In the genomic region with DNA sequence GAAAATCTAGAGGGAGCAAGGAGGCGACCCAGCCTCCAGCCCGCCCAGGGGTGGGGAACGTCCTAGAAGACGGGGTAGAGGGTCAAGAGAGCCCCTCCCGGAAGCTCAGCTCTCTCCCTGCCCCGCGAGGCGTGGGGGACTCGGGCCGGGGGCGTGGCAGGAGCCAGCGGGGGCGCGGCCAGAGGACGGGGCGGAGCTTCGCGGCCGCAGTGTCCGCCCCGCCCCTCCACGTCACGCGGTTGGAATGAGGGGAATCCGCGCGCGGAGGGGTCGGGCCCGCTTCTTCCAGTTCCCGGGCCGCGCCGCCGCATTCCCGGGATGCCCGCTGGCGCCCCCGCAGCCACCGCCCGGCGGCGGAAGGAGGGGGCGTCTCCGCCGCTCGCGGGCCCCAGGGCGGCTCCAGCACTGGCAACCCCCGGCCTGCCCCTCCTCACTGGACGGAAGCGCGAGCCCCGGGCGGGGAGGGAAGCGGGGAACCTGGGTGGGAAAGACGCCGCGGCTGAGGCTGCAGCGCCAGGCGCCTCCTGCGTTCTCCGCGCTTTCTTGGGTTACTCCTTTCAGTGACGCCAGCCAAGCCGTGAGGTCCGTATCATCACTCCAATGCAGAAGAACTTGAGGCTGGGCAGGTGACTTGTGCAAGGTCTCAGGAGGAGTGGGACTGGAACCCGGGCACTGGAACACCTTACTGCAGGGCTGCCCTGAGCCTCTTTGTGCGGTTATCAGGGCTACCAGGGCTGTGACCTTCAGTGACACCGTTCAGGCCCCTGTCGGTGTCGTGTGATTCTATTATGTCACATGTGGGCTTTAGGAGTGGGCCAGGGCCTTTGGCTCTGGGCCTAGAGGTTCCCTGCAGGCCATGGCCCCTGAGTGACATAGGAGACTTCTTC, we compare ENCODE assay signal across 1 cellular context.
TF ChIP-seq lines count a peak whose summit lies in the region.

No MANE protein-coding gene starts in this region.

TF ChIP-seq in HEK293, 187 proteins besides CTCF, POLR2A, EP300 and RAD21 (continued from another document and continues in another):
- TF ChIP-seq, protein P1, sequence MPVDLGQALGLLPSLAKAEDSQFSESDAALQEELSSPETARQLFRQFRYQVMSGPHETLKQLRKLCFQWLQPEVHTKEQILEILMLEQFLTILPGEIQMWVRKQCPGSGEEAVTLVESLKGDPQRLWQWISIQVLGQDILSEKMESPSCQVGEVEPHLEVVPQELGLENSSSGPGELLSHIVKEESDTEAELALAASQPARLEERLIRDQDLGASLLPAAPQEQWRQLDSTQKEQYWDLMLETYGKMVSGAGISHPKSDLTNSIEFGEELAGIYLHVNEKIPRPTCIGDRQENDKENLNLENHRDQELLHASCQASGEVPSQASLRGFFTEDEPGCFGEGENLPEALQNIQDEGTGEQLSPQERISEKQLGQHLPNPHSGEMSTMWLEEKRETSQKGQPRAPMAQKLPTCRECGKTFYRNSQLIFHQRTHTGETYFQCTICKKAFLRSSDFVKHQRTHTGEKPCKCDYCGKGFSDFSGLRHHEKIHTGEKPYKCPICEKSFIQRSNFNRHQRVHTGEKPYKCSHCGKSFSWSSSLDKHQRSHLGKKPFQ (tag by site-specific recombination; IDR thresholded peaks at IDR 0.05), result no peak
- TF ChIP-seq ZNF785 (tag by site-specific recombination; IDR thresholded peaks at IDR 0.05) (no peak), ZNF658 (tag by site-specific recombination; IDR thresholded peaks at IDR 0.05) (no peak), ZNF701 (tag by site-specific recombination; IDR thresholded peaks at IDR 0.05) (no peak), ZNF426 (tag by site-specific recombination; IDR thresholded peaks at IDR 0.05) (no peak), GFI1B (tag by site-specific recombination; IDR thresholded peaks at IDR 0.05) (no peak), ZNF629 (tag by site-specific recombination; IDR thresholded peaks at IDR 0.05) (no peak), ZNF571 (tag by site-specific recombination; IDR thresholded peaks at IDR 0.05) (no peak), GLIS1 (tag by site-specific recombination; IDR thresholded peaks at IDR 0.05) (peak; percentile 38), ZNF133 (tag by site-specific recombination; IDR thresholded peaks at IDR 0.05) (no peak), ZNF544 (tag by site-specific recombination; IDR thresholded peaks at IDR 0.05) (no peak), ZBTB48 (tag by site-specific recombination; IDR thresholded peaks at IDR 0.05) (no peak), MEIS1 (CRISPR knock-in tag; IDR thresholded peaks at IDR 0.05; ENCODE audit: borderline replicate concordance) (no peak), ZNF239 (tag by site-specific recombination; IDR thresholded peaks at IDR 0.05) (no peak), ZNF677 (tag by site-specific recombination; IDR thresholded peaks at IDR 0.05) (no peak), ZNF514 (tag by site-specific recombination; IDR thresholded peaks at IDR 0.05) (no peak), GLI4 (tag by site-specific recombination; IDR thresholded peaks at IDR 0.05) (no peak), ZBTB21 (tag by site-specific recombination; IDR thresholded peaks at IDR 0.05) (no peak), ZNF157 (tag by site-specific recombination; IDR thresholded peaks at IDR 0.05) (no peak), ZNF121 (tag by site-specific recombination; IDR thresholded peaks at IDR 0.05) (no peak), ZNF324 (tag by site-specific recombination; IDR thresholded peaks at IDR 0.05) (no peak), ZNF548 (tag by site-specific recombination; IDR thresholded peaks at IDR 0.05) (no peak), ZNF777 (tag by site-specific recombination; IDR thresholded peaks at IDR 0.05; ENCODE audit: borderline replicate concordance) (no peak), KLF10 (tag by site-specific recombination; IDR thresholded peaks at IDR 0.05) (peak; percentile 99), ZSCAN23 (tag by site-specific recombination; IDR thresholded peaks at IDR 0.05) (no peak), ZNF335 (tag by site-specific recombination; conservative IDR thresholded peaks at IDR 0.05) (peak; percentile 53; the same call in 1 of the 2 replicates), ZNF600 (tag by site-specific recombination; IDR thresholded peaks at IDR 0.05) (peak; percentile 92), ZNF311 (tag by site-specific recombination; IDR thresholded peaks at IDR 0.05; ENCODE audit: borderline replicate concordance) (no peak), ZNF660 (tag by site-specific recombination; IDR thresholded peaks at IDR 0.05) (0 out of 2 replicates have a peak, but pooled peaks have one; percentile 68), SETDB1 (IDR thresholded peaks at IDR 0.05; ENCODE audit: insufficient read length, low read length) (no peak), ZNF596 (tag by site-specific recombination; IDR thresholded peaks at IDR 0.05) (0 out of 2 replicates have a peak, but pooled peaks have one; percentile 33), TCF7L2 (IDR thresholded peaks at IDR 0.05; ENCODE audit: borderline replicate concordance, low read depth, low read length) (no peak), ZNF654 (tag by site-specific recombination; IDR thresholded peaks at IDR 0.05; ENCODE audit: low read depth) (no peak), HOXA7 (CRISPR knock-in tag; IDR thresholded peaks at IDR 0.05; ENCODE audit: borderline replicate concordance) (no peak), ZBTB1 (tag by site-specific recombination; IDR thresholded peaks at IDR 0.05) (no peak), OVOL3 (tag by site-specific recombination; IDR thresholded peaks at IDR 0.05) (no peak), GLI2 (tag by site-specific recombination; IDR thresholded peaks at IDR 0.05; ENCODE audit: borderline replicate concordance, low read depth) (no peak), ZNF561 (tag by site-specific recombination; IDR thresholded peaks at IDR 0.05; ENCODE audit: borderline replicate concordance) (peak; percentile 87; the same call in 1 of the 2 replicates), ZNF114 (tag by site-specific recombination; IDR thresholded peaks at IDR 0.05) (no peak)
- TF ChIP-seq, protein P2, sequence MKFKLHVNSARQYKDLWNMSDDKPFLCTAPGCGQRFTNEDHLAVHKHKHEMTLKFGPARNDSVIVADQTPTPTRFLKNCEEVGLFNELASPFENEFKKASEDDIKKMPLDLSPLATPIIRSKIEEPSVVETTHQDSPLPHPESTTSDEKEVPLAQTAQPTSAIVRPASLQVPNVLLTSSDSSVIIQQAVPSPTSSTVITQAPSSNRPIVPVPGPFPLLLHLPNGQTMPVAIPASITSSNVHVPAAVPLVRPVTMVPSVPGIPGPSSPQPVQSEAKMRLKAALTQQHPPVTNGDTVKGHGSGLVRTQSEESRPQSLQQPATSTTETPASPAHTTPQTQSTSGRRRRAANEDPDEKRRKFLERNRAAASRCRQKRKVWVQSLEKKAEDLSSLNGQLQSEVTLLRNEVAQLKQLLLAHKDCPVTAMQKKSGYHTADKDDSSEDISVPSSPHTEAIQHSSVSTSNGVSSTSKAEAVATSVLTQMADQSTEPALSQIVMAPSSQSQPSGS (tag by site-specific recombination; IDR thresholded peaks at IDR 0.05; ENCODE audit: low read depth), result no peak
- TF ChIP-seq, protein P3, sequence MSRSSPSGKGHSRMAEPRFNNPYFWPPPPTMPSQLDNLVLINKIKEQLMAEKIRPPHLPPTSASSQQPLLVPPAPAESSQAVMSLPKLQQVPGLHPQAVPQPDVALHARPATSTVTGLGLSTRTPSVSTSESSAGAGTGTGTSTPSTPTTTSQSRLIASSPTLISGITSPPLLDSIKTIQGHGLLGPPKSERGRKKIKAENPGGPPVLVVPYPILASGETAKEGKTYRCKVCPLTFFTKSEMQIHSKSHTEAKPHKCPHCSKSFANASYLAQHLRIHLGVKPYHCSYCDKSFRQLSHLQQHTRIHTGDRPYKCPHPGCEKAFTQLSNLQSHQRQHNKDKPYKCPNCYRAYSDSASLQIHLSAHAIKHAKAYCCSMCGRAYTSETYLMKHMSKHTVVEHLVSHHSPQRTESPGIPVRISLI (tag by site-specific recombination; IDR thresholded peaks at IDR 0.05), result no peak
- TF ChIP-seq, protein P4, sequence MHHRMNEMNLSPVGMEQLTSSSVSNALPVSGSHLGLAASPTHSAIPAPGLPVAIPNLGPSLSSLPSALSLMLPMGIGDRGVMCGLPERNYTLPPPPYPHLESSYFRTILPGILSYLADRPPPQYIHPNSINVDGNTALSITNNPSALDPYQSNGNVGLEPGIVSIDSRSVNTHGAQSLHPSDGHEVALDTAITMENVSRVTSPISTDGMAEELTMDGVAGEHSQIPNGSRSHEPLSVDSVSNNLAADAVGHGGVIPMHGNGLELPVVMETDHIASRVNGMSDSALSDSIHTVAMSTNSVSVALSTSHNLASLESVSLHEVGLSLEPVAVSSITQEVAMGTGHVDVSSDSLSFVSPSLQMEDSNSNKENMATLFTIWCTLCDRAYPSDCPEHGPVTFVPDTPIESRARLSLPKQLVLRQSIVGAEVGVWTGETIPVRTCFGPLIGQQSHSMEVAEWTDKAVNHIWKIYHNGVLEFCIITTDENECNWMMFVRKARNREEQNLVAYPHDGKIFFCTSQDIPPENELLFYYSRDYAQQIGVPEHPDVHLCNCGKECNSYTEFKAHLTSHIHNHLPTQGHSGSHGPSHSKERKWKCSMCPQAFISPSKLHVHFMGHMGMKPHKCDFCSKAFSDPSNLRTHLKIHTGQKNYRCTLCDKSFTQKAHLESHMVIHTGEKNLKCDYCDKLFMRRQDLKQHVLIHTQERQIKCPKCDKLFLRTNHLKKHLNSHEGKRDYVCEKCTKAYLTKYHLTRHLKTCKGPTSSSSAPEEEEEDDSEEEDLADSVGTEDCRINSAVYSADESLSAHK (tag by site-specific recombination; IDR thresholded peaks at IDR 0.05), result no peak
- TF ChIP-seq, protein P5, sequence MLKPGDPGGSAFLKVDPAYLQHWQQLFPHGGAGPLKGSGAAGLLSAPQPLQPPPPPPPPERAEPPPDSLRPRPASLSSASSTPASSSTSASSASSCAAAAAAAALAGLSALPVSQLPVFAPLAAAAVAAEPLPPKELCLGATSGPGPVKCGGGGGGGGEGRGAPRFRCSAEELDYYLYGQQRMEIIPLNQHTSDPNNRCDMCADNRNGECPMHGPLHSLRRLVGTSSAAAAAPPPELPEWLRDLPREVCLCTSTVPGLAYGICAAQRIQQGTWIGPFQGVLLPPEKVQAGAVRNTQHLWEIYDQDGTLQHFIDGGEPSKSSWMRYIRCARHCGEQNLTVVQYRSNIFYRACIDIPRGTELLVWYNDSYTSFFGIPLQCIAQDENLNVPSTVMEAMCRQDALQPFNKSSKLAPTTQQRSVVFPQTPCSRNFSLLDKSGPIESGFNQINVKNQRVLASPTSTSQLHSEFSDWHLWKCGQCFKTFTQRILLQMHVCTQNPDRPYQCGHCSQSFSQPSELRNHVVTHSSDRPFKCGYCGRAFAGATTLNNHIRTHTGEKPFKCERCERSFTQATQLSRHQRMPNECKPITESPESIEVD (tag by site-specific recombination; IDR thresholded peaks at IDR 0.05), result no peak
- TF ChIP-seq, protein P6, sequence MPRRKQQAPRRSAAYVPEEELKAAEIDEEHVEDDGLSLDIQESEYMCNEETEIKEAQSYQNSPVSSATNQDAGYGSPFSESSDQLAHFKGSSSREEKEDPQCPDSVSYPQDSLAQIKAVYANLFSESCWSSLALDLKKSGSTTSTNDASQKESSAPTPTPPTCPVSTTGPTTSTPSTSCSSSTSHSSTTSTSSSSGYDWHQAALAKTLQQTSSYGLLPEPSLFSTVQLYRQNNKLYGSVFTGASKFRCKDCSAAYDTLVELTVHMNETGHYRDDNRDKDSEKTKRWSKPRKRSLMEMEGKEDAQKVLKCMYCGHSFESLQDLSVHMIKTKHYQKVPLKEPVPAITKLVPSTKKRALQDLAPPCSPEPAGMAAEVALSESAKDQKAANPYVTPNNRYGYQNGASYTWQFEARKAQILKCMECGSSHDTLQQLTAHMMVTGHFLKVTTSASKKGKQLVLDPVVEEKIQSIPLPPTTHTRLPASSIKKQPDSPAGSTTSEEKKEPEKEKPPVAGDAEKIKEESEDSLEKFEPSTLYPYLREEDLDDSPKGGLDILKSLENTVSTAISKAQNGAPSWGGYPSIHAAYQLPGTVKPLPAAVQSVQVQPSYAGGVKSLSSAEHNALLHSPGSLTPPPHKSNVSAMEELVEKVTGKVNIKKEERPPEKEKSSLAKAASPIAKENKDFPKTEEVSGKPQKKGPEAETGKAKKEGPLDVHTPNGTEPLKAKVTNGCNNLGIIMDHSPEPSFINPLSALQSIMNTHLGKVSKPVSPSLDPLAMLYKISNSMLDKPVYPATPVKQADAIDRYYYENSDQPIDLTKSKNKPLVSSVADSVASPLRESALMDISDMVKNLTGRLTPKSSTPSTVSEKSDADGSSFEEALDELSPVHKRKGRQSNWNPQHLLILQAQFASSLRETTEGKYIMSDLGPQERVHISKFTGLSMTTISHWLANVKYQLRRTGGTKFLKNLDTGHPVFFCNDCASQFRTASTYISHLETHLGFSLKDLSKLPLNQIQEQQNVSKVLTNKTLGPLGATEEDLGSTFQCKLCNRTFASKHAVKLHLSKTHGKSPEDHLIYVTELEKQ (tag by site-specific recombination; IDR thresholded peaks at IDR 0.05; ENCODE audit: borderline replicate concordance), result no peak
- TF ChIP-seq, protein P7, sequence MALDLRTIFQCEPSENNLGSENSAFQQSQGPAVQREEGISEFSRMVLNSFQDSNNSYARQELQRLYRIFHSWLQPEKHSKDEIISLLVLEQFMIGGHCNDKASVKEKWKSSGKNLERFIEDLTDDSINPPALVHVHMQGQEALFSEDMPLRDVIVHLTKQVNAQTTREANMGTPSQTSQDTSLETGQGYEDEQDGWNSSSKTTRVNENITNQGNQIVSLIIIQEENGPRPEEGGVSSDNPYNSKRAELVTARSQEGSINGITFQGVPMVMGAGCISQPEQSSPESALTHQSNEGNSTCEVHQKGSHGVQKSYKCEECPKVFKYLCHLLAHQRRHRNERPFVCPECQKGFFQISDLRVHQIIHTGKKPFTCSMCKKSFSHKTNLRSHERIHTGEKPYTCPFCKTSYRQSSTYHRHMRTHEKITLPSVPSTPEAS (tag by site-specific recombination; IDR thresholded peaks at IDR 0.05), result no peak
- TF ChIP-seq, protein P8, sequence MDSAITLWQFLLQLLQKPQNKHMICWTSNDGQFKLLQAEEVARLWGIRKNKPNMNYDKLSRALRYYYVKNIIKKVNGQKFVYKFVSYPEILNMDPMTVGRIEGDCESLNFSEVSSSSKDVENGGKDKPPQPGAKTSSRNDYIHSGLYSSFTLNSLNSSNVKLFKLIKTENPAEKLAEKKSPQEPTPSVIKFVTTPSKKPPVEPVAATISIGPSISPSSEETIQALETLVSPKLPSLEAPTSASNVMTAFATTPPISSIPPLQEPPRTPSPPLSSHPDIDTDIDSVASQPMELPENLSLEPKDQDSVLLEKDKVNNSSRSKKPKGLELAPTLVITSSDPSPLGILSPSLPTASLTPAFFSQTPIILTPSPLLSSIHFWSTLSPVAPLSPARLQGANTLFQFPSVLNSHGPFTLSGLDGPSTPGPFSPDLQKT (IDR thresholded peaks at IDR 0.05; ENCODE audit: borderline replicate concordance, low read depth, low read length), result no peak
- TF ChIP-seq, protein P9, sequence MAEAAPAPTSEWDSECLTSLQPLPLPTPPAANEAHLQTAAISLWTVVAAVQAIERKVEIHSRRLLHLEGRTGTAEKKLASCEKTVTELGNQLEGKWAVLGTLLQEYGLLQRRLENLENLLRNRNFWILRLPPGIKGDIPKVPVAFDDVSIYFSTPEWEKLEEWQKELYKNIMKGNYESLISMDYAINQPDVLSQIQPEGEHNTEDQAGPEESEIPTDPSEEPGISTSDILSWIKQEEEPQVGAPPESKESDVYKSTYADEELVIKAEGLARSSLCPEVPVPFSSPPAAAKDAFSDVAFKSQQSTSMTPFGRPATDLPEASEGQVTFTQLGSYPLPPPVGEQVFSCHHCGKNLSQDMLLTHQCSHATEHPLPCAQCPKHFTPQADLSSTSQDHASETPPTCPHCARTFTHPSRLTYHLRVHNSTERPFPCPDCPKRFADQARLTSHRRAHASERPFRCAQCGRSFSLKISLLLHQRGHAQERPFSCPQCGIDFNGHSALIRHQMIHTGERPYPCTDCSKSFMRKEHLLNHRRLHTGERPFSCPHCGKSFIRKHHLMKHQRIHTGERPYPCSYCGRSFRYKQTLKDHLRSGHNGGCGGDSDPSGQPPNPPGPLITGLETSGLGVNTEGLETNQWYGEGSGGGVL (tag by site-specific recombination; IDR thresholded peaks at IDR 0.05), result peak; percentile 68
